33 cellular contexts compared by ENCODE assay signal in genomic region chr1:119893238-119893791, GRCh38. TPM values are rescaled to one million over a fixed set of nuclear protein-coding genes. Genes with fewer than 3 reads are reported as not detected.
DNase-seq lines count a peak whose midpoint lies in the region; ATAC-seq and TF ChIP-seq lines count a peak whose summit lies in the region.
"Had no signal": no experiment of that assay in that cellular context is flagged by ENCODE, and none has a peak within 500 bp of the region (broad histone marks: within the 10 kb centered on the region; RNA-seq: fewer than 3 reads in every experiment).

No MANE protein-coding gene starts in this region.

- H3K9me3 Mint-ChIP-seq in activated CD4-positive, alpha-beta T cell treated with anti-CD3 and anti-CD28 coated beads, Interleukin-2, amount 10 ng/mL, durations not matched to agents 24 days and 14 days: peaks cover 3% of the 10 kb centered on the region
- peaks cover 12% of the 10 kb centered on the region for H3K9me3 Mint-ChIP-seq in activated T-helper 1 cell treated with anti-CD3 and anti-CD28 coated beads, Interleukin-12 subunit alpha, Interleukin-12 subunit beta, Interleukin-2, Interleukin-4 antibody, amounts not matched to agents 30 ng/mL and 10 ng/mL and 1 ng/mL, durations not matched to agents 14 hours and 24 hours and 36 hours
- H3K9me3 Mint-ChIP-seq: CD4-positive, alpha-beta T cell; effector memory CD8-positive, alpha-beta T cell had no signal

- no peaks in the 10 kb centered on the region for H3K36me3 Mint-ChIP-seq in activated CD4-positive, alpha-beta T cell treated with anti-CD3 and anti-CD28 coated beads, Interleukin-2, amount 10 ng/mL, durations not matched to agents 24 days and 14 days (ENCODE audit: low read depth)
- peaks cover 6% of the 10 kb centered on the region for H3K36me3 Mint-ChIP-seq in activated T-helper 1 cell treated with anti-CD3 and anti-CD28 coated beads, Interleukin-12 subunit alpha, Interleukin-12 subunit beta, Interleukin-2, Interleukin-4 antibody, amounts not matched to agents 30 ng/mL and 10 ng/mL and 1 ng/mL, durations not matched to agents 14 hours and 24 hours and 36 hours (ENCODE audit: low read depth)
- H3K36me3 Mint-ChIP-seq: neural progenitor cell had no signal

- ATAC-seq in HG03571 (IDR thresholded peaks at IDR 0.05; ENCODE audit: unreplicated experiment): no peak
- ATAC-seq: effector memory CD8-positive, alpha-beta T cell had no signal

- H3K27me3 Mint-ChIP-seq in activated CD4-positive, alpha-beta T cell treated with anti-CD3 and anti-CD28 coated beads, Interleukin-2, amount 10 ng/mL, durations not matched to agents 24 days and 14 days: peaks cover 12% of the 10 kb centered on the region
- peaks cover 8% of the 10 kb centered on the region for H3K27me3 Mint-ChIP-seq in activated T-helper 1 cell treated with anti-CD3 and anti-CD28 coated beads, Interleukin-12 subunit alpha, Interleukin-12 subunit beta, Interleukin-2, Interleukin-4 antibody, amounts not matched to agents 30 ng/mL and 10 ng/mL and 1 ng/mL, durations not matched to agents 14 hours and 24 hours and 36 hours (ENCODE audit: insufficient read depth)

- no peak overlapping the region for H4K91ac ChIP-seq in trophoblast cell (ENCODE audit: low read depth, low read length)

- no peak overlapping the region for H2AFZ ChIP-seq in trophoblast cell (ENCODE audit: insufficient read depth, low read length, poor library complexity)
- H2AFZ ChIP-seq: neural progenitor cell had no signal

- no peak overlapping the region for H3K9ac ChIP-seq in trophoblast cell (ENCODE audit: low read length)
- H3K9ac ChIP-seq: neural progenitor cell had no signal

- H2AK5ac ChIP-seq in trophoblast cell (ENCODE audit: low read length): no peak overlapping the region

- no peak overlapping the region for H3K4me2 ChIP-seq in trophoblast cell (ENCODE audit: low read length)
- H3K4me2 ChIP-seq: neural progenitor cell, smooth muscle cell had no signal

- no peak for TF ChIP-seq POLR2A in Peyer's patch (IDR thresholded peaks at IDR 0.05)

- H3K14ac ChIP-seq in trophoblast cell (ENCODE audit: low read length): no peak overlapping the region

- H3K79me1 ChIP-seq in trophoblast cell (ENCODE audit: low read length): no peaks in the 10 kb centered on the region

- H3K9me3 ChIP-seq in trophoblast cell (ENCODE audit: insufficient read depth, low read depth, low read length) (no peaks in the 10 kb centered on the region), Peyer's patch (peaks cover 0 to under 1% (median 0%) of the 10 kb centered on the region in 4 donors)
- H3K9me3 ChIP-seq: right atrium auricular region, thoracic aorta had no signal

- H3K79me2 ChIP-seq in trophoblast cell (ENCODE audit: control insufficient read depth, insufficient read depth, low read length, poor library complexity): no peaks in the 10 kb centered on the region

- H3K4ac ChIP-seq in trophoblast cell (ENCODE audit: low read depth, low read length): no peak overlapping the region

- no CpG with 5 or more reads among the region's 6 CpGs for WGBS in trophoblast cell (ENCODE audit: extremely low coverage, insufficient coverage, insufficient read length)

- peak; percentile 72 for DNase-seq in activated CD4-positive, alpha-beta T cell treated with anti-CD3 and anti-CD28 coated beads, Interleukin-2, amount 10 ng/mL, durations not matched to agents 24 days and 14 days
- no peak for DNase-seq in activated CD4-positive, alpha-beta T cell treated with anti-CD3 and anti-CD28 coated beads for 1 hour
- DNase-seq in NCI-H69 (lab: John Stamatoyannopoulos, UW): peak; percentile 35
- no peak for DNase-seq in activated T-helper 1 cell treated with anti-CD3 and anti-CD28 coated beads, Interleukin-12 subunit alpha, Interleukin-12 subunit beta, Interleukin-2, Interleukin-4 antibody, amounts not matched to agents 30 ng/mL and 10 ng/mL and 1 ng/mL, durations not matched to agents 14 hours and 24 hours and 36 hours (ENCODE audit: low spot score)
- no peak for DNase-seq in trophoblast cell
- DNase-seq in HCEC 1CT: no peak
- DNase-seq in Peyer's patch: no peak
- DNase-seq: activated B cell treated with CpG ODN at 0.5 μM for 24 hours; activated CD8-positive, alpha-beta memory T cell treated with anti-CD3 and anti-CD28 coated beads for 24 hours; activated gamma-delta T cell; activated T-cell treated with anti-CD3 and anti-CD28 coated beads, Interleukin-2, amount 50 U/mL, for 1 hour; CD4-positive, alpha-beta T cell; central memory CD4-positive, alpha-beta T cell; cortex of kidney; effector memory CD8-positive, alpha-beta T cell; hypothalamus; immature natural killer cell; NCI-H1092 treated with DMSO at 0.1 percent for 48 hours; NCI-H1694 treated with DMSO at 0.1 percent for 48 hours; SHP77 treated with DMSO at 0.1 percent for 48 hours; stimulated activated naive CD4-positive, alpha-beta T cell treated with Interleukin-2 at 50 U/mL for 16 hours; T-helper 9 cell had no signal

- H3K4me1 ChIP-seq in trophoblast cell (ENCODE audit: control insufficient read depth in 1 of 2, insufficient read depth in 2 of 2, low read length in 2 of 2): no peaks in the 10 kb centered on the region
- no peaks in the 10 kb centered on the region for H3K4me1 ChIP-seq in Peyer's patch
- H3K4me1 ChIP-seq: neural progenitor cell, right atrium auricular region had no signal

- no peak overlapping the region for H3K18ac ChIP-seq in trophoblast cell (ENCODE audit: low read length)

- H3K4me1 Mint-ChIP-seq in activated CD4-positive, alpha-beta T cell treated with anti-CD3 and anti-CD28 coated beads, Interleukin-2, amount 10 ng/mL, durations not matched to agents 24 days and 14 days: peaks cover 27% of the 10 kb centered on the region
- H3K4me1 Mint-ChIP-seq in activated T-helper 1 cell treated with anti-CD3 and anti-CD28 coated beads, Interleukin-12 subunit alpha, Interleukin-12 subunit beta, Interleukin-2, Interleukin-4 antibody, amounts not matched to agents 30 ng/mL and 10 ng/mL and 1 ng/mL, durations not matched to agents 14 hours and 24 hours and 36 hours (ENCODE audit: low read depth): peaks cover 35% of the 10 kb centered on the region
- H3K4me1 Mint-ChIP-seq: activated B cell treated with CpG ODN at 0.5 μM for 24 hours, immature natural killer cell, neural progenitor cell had no signal

- H3K27ac Mint-ChIP-seq in activated CD4-positive, alpha-beta T cell treated with anti-CD3 and anti-CD28 coated beads, Interleukin-2, amount 10 ng/mL, durations not matched to agents 24 days and 14 days: peak overlapping the region; percentile 9
- H3K27ac Mint-ChIP-seq in activated T-helper 1 cell treated with anti-CD3 and anti-CD28 coated beads, Interleukin-12 subunit alpha, Interleukin-12 subunit beta, Interleukin-2, Interleukin-4 antibody, amounts not matched to agents 30 ng/mL and 10 ng/mL and 1 ng/mL, durations not matched to agents 14 hours and 24 hours and 36 hours: peak overlapping the region; percentile 26
- H3K27ac Mint-ChIP-seq: activated B cell treated with CpG ODN at 0.5 μM for 24 hours; CD4-positive, alpha-beta T cell; effector memory CD8-positive, alpha-beta T cell; immature natural killer cell; neural progenitor cell had no signal

- H3K23ac ChIP-seq in trophoblast cell (ENCODE audit: low read length): no peak overlapping the region

- H4K8ac ChIP-seq in trophoblast cell (ENCODE audit: low read depth, low read length): no peak overlapping the region

- TF ChIP-seq CTCF in Peyer's patch (IDR thresholded peaks at IDR 0.05): no peak

- H3K27ac ChIP-seq in trophoblast cell (ENCODE audit: low read depth, low read length): no peak overlapping the region
- H3K27ac ChIP-seq in Peyer's patch: no peak overlapping the region
- H3K27ac ChIP-seq: neural progenitor cell, right atrium auricular region, thoracic aorta had no signal

- no peak overlapping the region for H4K12ac ChIP-seq in trophoblast cell (ENCODE audit: low read depth, low read length)

- H2BK5ac ChIP-seq in trophoblast cell (ENCODE audit: low read depth, low read length, poor library complexity): no peak overlapping the region

- H2BK12ac ChIP-seq in trophoblast cell (ENCODE audit: low read length): no peak overlapping the region

- H3K27me3 ChIP-seq in trophoblast cell (ENCODE audit: insufficient read depth, low read length) (no peaks in the 10 kb centered on the region), Peyer's patch (no peaks in the 10 kb centered on the region)
- H3K27me3 ChIP-seq: neural progenitor cell, right atrium auricular region had no signal

- intact Hi-C loops in activated CD4-positive, alpha-beta T cell treated with anti-CD3 and anti-CD28 coated beads, Interleukin-2, amount 10 ng/mL, durations not matched to agents 24 days and 14 days (cut with micrococcal nuclease): no loop called here
- intact Hi-C loops in activated T-helper 1 cell treated with anti-CD3 and anti-CD28 coated beads, Interleukin-12 subunit alpha, Interleukin-12 subunit beta, Interleukin-2, Interleukin-4 antibody, amounts not matched to agents 30 ng/mL and 10 ng/mL and 1 ng/mL, durations not matched to agents 14 hours and 24 hours and 36 hours (cut with micrococcal nuclease): loop anchor here (5.0 kb wide), 1 partner anchor 74 kb away; no protein-coding TSS in a partner anchor

- H3K36me3 ChIP-seq in trophoblast cell (ENCODE audit: control insufficient read depth in 1 of 2, insufficient read depth in 2 of 2, low read length in 2 of 2): no peaks in the 10 kb centered on the region
- no peaks in the 10 kb centered on the region for H3K36me3 ChIP-seq in Peyer's patch
- H3K36me3 ChIP-seq: neural progenitor cell, right atrium auricular region, thoracic aorta had no signal

- H2BK120ac ChIP-seq in trophoblast cell (ENCODE audit: insufficient read depth, low read length, poor library complexity): no peak overlapping the region

- peak overlapping the region; percentile 29 for H3K4me3 Mint-ChIP-seq in activated CD4-positive, alpha-beta T cell treated with anti-CD3 and anti-CD28 coated beads, Interleukin-2, amount 10 ng/mL, durations not matched to agents 24 days and 14 days
- peak overlapping the region; percentile 19 for H3K4me3 Mint-ChIP-seq in activated T-helper 1 cell treated with anti-CD3 and anti-CD28 coated beads, Interleukin-12 subunit alpha, Interleukin-12 subunit beta, Interleukin-2, Interleukin-4 antibody, amounts not matched to agents 30 ng/mL and 10 ng/mL and 1 ng/mL, durations not matched to agents 14 hours and 24 hours and 36 hours
- H3K4me3 Mint-ChIP-seq: activated B cell treated with CpG ODN at 0.5 μM for 24 hours; CD4-positive, alpha-beta T cell; effector memory CD8-positive, alpha-beta T cell; immature natural killer cell; neural progenitor cell had no signal

- peak overlapping the region; percentile 20 for H3K4me3 ChIP-seq in trophoblast cell (ENCODE audit: low read depth, low read length)
- no peak overlapping the region for H3K4me3 ChIP-seq in Peyer's patch
- H3K4me3 ChIP-seq: neural progenitor cell, right atrium auricular region, smooth muscle cell, thoracic aorta had no signal

RNA-seq across cellular contexts. Expression of gene ADAM30, which starts 3.0 kb away (rescaled TPM):
- total RNA-seq in activated CD4-positive, alpha-beta T cell treated with anti-CD3 and anti-CD28 coated beads, Interleukin-2, amount 10 ng/mL, durations not matched to agents 24 days and 14 days: not detected in 2 replicates
- total RNA-seq in activated T-helper 1 cell treated with anti-CD3 and anti-CD28 coated beads, Interleukin-12 subunit alpha, Interleukin-12 subunit beta, Interleukin-2, Interleukin-4 antibody, amounts not matched to agents 30 ng/mL and 10 ng/mL and 1 ng/mL, durations not matched to agents 14 hours and 24 hours and 36 hours: not detected in 2 replicates
- polyA plus RNA-seq in trophoblast cell (2013): not detected in 2 replicates
- not detected for total RNA-seq in Peyer's patch
- total RNA-seq: activated B cell treated with CpG ODN at 0.5 μM for 24 hours; CD4-positive, alpha-beta T cell; epithelial cell of proximal tubule; glomerular endothelial cell; H1; HT-29; MCF 10A; right atrium auricular region; smooth muscle cell; thoracic aorta had no signal
- polyA plus RNA-seq: adipose tissue, H1, immature natural killer cell, smooth muscle cell had no signal

Comparison
In these comparisons a context has a peak if more than half of its experiments do, and no peak if none do; other contexts are left out.
1. DNase-seq: peak in activated CD4-positive, alpha-beta T cell treated with anti-CD3 and anti-CD28 coated beads, Interleukin-2, amount 10 ng/mL, durations not matched to agents 24 days and 14 days (single experiment) and NCI-H69 (single experiment); none in activated CD4-positive, alpha-beta T cell treated with anti-CD3 and anti-CD28 coated beads for 1 hour (single experiment), activated T-helper 1 cell treated with anti-CD3 and anti-CD28 coated beads, Interleukin-12 subunit alpha, Interleukin-12 subunit beta, Interleukin-2, Interleukin-4 antibody, amounts not matched to agents 30 ng/mL and 10 ng/mL and 1 ng/mL, durations not matched to agents 14 hours and 24 hours and 36 hours (single experiment), trophoblast cell (0 of 2), HCEC 1CT (single experiment) and Peyer's patch (0 of 3).